Comparison of ENCODE assay signal across 22 cellular contexts in the genomic region with DNA sequence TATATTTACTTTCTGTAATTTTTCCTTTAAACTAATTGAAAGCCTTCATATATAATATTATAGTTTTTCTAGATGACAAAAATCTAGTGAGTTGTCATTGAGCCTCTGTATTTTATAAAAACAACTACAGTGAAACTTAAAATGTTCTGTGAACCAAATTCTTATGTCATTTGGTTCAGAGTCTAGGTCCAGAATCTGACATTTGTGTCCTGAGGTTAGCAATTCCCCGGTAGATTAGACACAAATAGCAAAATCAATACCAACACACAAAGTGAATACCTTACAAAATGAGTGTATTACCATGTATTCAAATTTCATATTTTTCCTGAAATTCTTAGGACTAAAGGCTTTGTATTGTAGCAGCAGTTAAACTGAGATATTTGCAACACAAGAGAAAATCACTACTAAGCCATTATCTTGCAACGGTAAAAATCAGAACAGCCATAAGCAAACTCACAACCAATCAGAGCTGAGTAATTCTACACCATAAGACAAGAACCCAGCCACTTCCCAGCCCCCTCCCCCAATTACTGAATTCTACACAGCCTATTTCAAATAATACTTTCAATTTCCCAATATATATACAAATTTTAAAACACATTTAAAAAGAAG.
"Had no signal": no experiment of that assay in that cellular context is flagged by ENCODE, and none has a peak within 500 bp of the region (broad histone marks: within the 10 kb centered on the region; RNA-seq: fewer than 3 reads in every experiment).

No MANE protein-coding gene starts in this region.

- H3K36me3 ChIP-seq: right atrium auricular region had no signal

- H3K4me1 ChIP-seq: foreskin keratinocyte, heart left ventricle, right atrium auricular region, tibial nerve had no signal

- H3K4me3 ChIP-seq: heart left ventricle, right atrium auricular region, tibial nerve had no signal

- DNase-seq: activated CD4-positive, alpha-beta T cell treated with anti-CD3 and anti-CD28 coated beads for 1 hour; activated CD4-positive, alpha-beta T cell treated with anti-CD3 and anti-CD28 coated beads, Interleukin-2, amount 10 ng/mL, durations not matched to agents 7 days and 5 days; activated CD8-positive, alpha-beta T cell treated with anti-CD3 and anti-CD28 coated beads for 36 hours; activated gamma-delta T cell treated with Interleukin-2 at 50 U/mL for 16 hours; activated naive CD4-positive, alpha-beta T cell treated with anti-CD3 and anti-CD28 coated beads, Interleukin-2, amount 50 U/mL, for 16 hours; activated T-cell treated with anti-CD3 and anti-CD28 coated beads, Interleukin-2, amount 50 U/mL, for 4 hours; amygdala; endodermal cell; foreskin keratinocyte; heart left ventricle; islet precursor cell; left cardiac atrium; midbrain; naive thymus-derived CD4-positive, alpha-beta T cell; nucleus accumbens; stimulated activated CD4-positive, alpha-beta T cell treated with anti-CD3 and anti-CD28 coated beads, Interleukin-2, amount 100 ng/mL, for 48 hours; stimulated activated naive CD4-positive, alpha-beta T cell treated with Interleukin-2 at 50 U/mL for 16 hours; T-helper 2 cell had no signal

- ATAC-seq: activated CD8-positive, alpha-beta T cell treated with anti-CD3 and anti-CD28 coated beads for 36 hours; activated T-cell treated with anti-CD3 and anti-CD28 coated beads, Interleukin-2, amount 50 U/mL, for 4 hours; activated T-helper 17 cell treated with anti-CD3 and anti-CD28 coated beads, Interleukin-2, amount 50 U/mL, for 72 hours; esophagus mucosa; foreskin keratinocyte; heart left ventricle; left cardiac atrium; naive thymus-derived CD4-positive, alpha-beta T cell had no signal

- H3K9me3 ChIP-seq: heart left ventricle, right atrium auricular region, tibial nerve had no signal

- H3K27me3 ChIP-seq: foreskin keratinocyte, heart left ventricle, right atrium auricular region, tibial nerve had no signal

- H3K27ac ChIP-seq: foreskin keratinocyte, heart left ventricle, right atrium auricular region, tibial nerve had no signal
